ENCODE assay signal across 32 cellular contexts in the genomic region with DNA sequence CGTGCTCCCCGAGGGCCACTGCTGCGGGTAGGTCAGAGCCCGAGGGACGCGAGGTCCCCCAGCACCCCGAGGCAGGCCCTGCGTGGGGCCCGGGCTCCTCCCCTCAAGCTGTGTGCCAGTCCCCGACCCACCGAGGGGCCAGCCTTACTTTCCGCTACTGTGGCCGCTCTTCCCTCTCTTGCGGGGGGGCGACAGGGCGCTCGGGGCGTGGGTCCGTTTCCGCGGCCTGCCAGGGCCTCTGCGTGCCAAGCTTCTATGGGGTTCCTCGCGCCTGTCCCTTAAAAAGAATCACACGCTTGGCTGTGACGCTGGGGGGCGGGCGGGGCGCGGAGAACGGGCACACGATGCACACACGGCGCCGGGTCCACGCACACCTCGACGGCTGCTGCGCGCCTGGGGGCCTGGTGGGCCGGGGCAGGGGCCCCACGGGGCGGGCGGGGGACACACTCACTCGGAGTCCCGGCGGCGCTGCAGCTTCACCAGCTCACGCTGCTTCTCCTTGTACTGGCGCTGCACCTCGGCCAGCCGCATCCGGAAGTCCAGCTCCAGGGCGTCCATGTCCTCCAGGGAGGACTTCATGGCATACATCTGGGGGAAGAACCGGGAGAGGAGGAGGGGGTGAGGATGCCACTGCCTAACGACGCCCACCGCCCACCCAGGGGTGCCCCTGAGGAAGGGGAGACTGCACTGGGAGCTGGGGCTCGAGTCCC.
"Had no signal": no experiment of that assay in that cellular context is flagged by ENCODE, and none has a peak within 500 bp of the region (broad histone marks: within the 10 kb centered on the region; RNA-seq: fewer than 3 reads in every experiment).

No MANE protein-coding gene starts in this region.

- H3K27ac Mint-ChIP-seq: activated CD4-positive, alpha-beta memory T cell treated with anti-CD3 and anti-CD28 coated beads, Interleukin-2, amount 10 ng/mL, durations not matched to agents 7 days and 5 days; activated naive CD8-positive, alpha-beta T cell treated with anti-CD3 and anti-CD28 coated beads for 36 hours; activated T-cell treated with anti-CD3 and anti-CD28 coated beads, Interleukin-2, amount 50 U/mL, for 72 hours; activated T-helper 17 cell treated with anti-CD3 and anti-CD28 coated beads, Interleukin-2, amount 50 U/mL, for 72 hours had no signal

- H3K4me3 Mint-ChIP-seq: activated CD4-positive, alpha-beta memory T cell treated with anti-CD3 and anti-CD28 coated beads, Interleukin-2, amount 10 ng/mL, durations not matched to agents 7 days and 5 days; activated naive CD8-positive, alpha-beta T cell treated with anti-CD3 and anti-CD28 coated beads for 36 hours; activated T-cell treated with anti-CD3 and anti-CD28 coated beads, Interleukin-2, amount 50 U/mL, for 72 hours; activated T-helper 17 cell treated with anti-CD3 and anti-CD28 coated beads, Interleukin-2, amount 50 U/mL, for 72 hours had no signal

- H3K27me3 Mint-ChIP-seq: activated CD4-positive, alpha-beta memory T cell treated with anti-CD3 and anti-CD28 coated beads, Interleukin-2, amount 10 ng/mL, durations not matched to agents 7 days and 5 days; activated naive CD8-positive, alpha-beta T cell treated with anti-CD3 and anti-CD28 coated beads for 36 hours; activated T-helper 17 cell treated with anti-CD3 and anti-CD28 coated beads, Interleukin-2, amount 50 U/mL, for 72 hours had no signal

- ATAC-seq: activated T-cell treated with anti-CD3 and anti-CD28 coated beads, Interleukin-2, amount 50 U/mL, for 72 hours; activated T-helper 17 cell treated with anti-CD3 and anti-CD28 coated beads, Interleukin-2, amount 50 U/mL, for 72 hours; PC-3 had no signal

- H3K9me3 ChIP-seq: Peyer's patch had no signal

- H3K9me3 Mint-ChIP-seq: activated CD4-positive, alpha-beta memory T cell treated with anti-CD3 and anti-CD28 coated beads, Interleukin-2, amount 10 ng/mL, durations not matched to agents 7 days and 5 days; activated naive CD8-positive, alpha-beta T cell treated with anti-CD3 and anti-CD28 coated beads for 36 hours; activated T-cell treated with anti-CD3 and anti-CD28 coated beads, Interleukin-2, amount 50 U/mL, for 72 hours; activated T-helper 17 cell treated with anti-CD3 and anti-CD28 coated beads, Interleukin-2, amount 50 U/mL, for 72 hours had no signal

- H3K4me1 ChIP-seq: Peyer's patch had no signal

- DNase-seq: activated CD4-positive, alpha-beta memory T cell treated with anti-CD3 and anti-CD28 coated beads, Interleukin-2, amount 10 ng/mL, durations not matched to agents 7 days and 5 days; activated CD4-positive, alpha-beta T cell treated with anti-CD3 and anti-CD28 coated beads for 1 hour; activated CD4-positive, alpha-beta T cell treated with anti-CD3 and anti-CD28 coated beads for 48 hours; activated CD4-positive, CD25-positive, alpha-beta regulatory T cell; activated effector memory CD4-positive, alpha-beta T cell treated with anti-CD3 and anti-CD28 coated beads, Interleukin-2, amount 50 U/mL, for 16 hours; activated naive CD4-positive, alpha-beta T cell; activated naive CD4-positive, alpha-beta T cell treated with anti-CD3 and anti-CD28 coated beads, Interleukin-2, amount 50 U/mL, for 16 hours; activated naive CD8-positive, alpha-beta T cell treated with anti-CD3 and anti-CD28 coated beads for 36 hours; activated T-cell treated with anti-CD3 and anti-CD28 coated beads, Interleukin-2, amount 50 U/mL, for 1 hour; activated T-cell treated with anti-CD3 and anti-CD28 coated beads, Interleukin-2, amount 50 U/mL, for 72 hours; amniotic stem cell; aorta; brain microvascular endothelial cell; NCI-H1092 treated with DMSO at 0.1 percent for 48 hours; NCI-H1417; NCI-H146; NCI-H187; NCI-H2029 treated with DMSO at 0.1 percent for 48 hours; NCI-H2107; NCI-H2171; NCI-H510A; NCI-H526; NCI-H748 treated with DMSO at 0.1 percent for 48 hours; NK-92 treated with Interleukin-12 subunit alpha and Interleukin-12 subunit beta, amount 100 ng/mL, for 24 hours; PC-3; Peyer's patch; Right ventricle myocardium superior; RPMI8226; SW 1271; T1000; WERI-Rb-1 had no signal

- H3K27ac ChIP-seq: brain microvascular endothelial cell, Peyer's patch, WERI-Rb-1 had no signal

- H3K4me3 ChIP-seq: Peyer's patch had no signal

- H3K27me3 ChIP-seq: brain microvascular endothelial cell, Peyer's patch had no signal
